ENCODE assay signal across 1 cellular context in the genomic region with DNA sequence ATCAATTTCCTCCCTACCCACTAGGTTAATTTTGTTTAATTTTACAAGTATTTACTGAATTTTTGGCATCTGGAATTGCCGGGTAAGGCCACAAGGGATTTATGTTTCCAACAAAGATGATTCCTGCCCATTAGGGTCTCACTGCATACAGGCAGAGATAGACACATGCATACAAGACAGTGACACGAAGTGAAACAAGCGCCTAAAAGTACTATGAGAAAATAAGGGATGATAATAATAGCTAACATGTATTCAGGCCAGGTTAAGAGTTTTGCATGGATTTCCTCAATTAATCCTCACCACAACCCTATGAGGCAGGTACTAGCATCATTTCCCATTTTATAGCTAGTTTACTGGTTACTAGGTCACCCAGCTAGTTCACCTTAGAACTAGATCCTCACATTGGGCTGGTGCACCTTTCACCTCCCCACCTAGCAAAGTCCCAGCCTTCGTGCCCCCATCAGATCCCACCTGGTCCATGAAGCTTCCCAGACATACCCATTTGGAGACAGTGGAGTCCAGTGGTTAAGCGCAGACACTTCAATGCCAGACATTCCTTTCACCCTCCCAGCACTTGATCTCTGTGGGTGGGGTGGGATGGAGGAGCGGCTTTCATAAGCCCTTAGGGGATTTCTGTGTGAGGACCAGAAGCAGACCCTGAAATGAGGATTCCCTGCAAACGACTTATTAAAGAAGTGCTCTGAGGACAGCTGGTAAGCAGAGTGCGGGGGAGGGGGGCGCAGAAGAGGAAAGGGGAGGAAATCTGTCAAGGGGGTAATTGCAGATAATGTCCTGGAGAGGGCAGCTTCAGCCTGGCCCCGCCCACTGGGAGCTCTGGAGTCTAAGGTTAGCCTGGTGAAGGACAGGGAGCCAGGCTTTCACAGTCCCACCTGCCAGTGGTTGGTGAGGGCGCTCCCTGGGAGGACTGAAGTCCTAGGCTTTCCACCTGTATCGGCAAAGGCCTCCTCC.
TF ChIP-seq lines count a peak whose summit lies in the region.

No MANE protein-coding gene starts in this region.

TF ChIP-seq in HCT116, 20 proteins besides CTCF, POLR2A, EP300 and RAD21:
- TF ChIP-seq JUND (IDR thresholded peaks at IDR 0.05), result no peak
- TF ChIP-seq EGR1 (IDR thresholded peaks at IDR 0.05; ENCODE audit: low read depth), result 0 out of 2 replicates have a peak, but pooled peaks have one; percentile 22
TF ChIP-seq in HCT116: peak in this region for 1.
